ENCODE assay signal across 2 cellular contexts in the genomic region with DNA sequence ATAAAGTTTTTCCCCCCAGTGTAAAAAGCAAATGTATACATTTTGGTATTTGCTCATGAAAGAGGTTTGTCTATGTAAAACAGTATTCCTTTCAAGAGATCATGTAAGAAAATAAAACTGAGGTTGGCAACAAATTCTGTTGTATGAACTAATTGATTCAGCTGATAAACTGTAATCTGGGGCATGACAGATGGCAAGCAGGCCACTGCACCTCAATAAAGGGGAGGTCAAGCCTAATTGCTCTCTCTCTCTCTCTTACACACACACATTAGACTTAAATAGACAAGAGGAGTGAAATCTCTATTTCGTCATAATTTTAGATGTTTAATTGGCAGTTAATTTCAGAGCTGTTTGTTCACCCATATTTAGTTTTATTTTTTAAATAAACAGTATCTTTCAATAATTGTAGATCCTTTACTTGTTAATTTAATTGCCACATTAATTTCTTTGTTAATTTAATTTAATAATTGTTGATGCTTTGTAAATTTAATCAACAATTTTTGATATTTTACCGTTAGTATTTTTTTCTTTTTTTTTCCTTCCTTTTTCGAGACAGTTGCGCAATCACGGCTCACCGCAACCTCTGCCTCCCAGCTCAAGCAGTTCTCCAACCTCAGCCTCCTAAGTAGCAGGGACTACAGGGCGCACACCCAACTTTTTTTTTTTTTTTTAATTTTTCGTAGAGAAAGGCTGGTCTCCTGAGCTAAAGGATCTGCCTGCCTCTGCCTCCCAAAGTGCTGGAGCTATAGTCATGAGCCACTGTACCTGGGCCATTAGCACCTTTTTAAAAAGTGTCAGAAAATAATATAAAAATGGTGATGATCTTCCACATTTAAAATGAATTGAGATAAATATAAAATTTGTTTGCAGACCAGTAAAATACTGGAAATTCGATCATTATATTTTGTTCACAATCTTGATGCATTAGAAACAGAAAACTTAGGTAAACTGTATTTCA.
TF ChIP-seq lines count a peak whose summit lies in the region.

No MANE protein-coding gene starts in this region.

TF ChIP-seq in A549, 52 proteins besides CTCF, POLR2A, EP300 and RAD21 (continued from another document):
- TF ChIP-seq MAX (IDR thresholded peaks at IDR 0.05) = no peak

TF ChIP-seq in K562, 482 proteins besides CTCF, POLR2A, EP300 and RAD21 (continued from another document and continues in another):
- TF ChIP-seq ATF3 (IDR thresholded peaks at IDR 0.05) (peak; percentile 54; the same call in 1 of the 2 replicates), ATF3 (CRISPR knock-in tag; conservative IDR thresholded peaks at IDR 0.05) (no peak), ZNF316 (IDR thresholded peaks at IDR 0.05) (no peak), COPS2 (conservative IDR thresholded peaks at IDR 0.05) (no peak), ZNF778 (CRISPR knock-in tag; IDR thresholded peaks at IDR 0.05) (no peak), CHCHD3 (CRISPR knock-in tag; IDR thresholded peaks at IDR 0.05) (no peak), FOXM1 (IDR thresholded peaks at IDR 0.05; ENCODE audit: low read depth) (no peak), FOXM1 (CRISPR knock-in tag; IDR thresholded peaks at IDR 0.05; ENCODE audit: low read depth) (no peak), DACH1 (IDR thresholded peaks at IDR 0.05; ENCODE audit: partially characterized antibody) (peak; percentile 35), RBM17 (IDR thresholded peaks at IDR 0.05; ENCODE audit: borderline replicate concordance, low read depth, low read length) (no peak), MTA1 (IDR thresholded peaks at IDR 0.05; ENCODE audit: borderline replicate concordance) (no peak), ZNF384 (IDR thresholded peaks at IDR 0.05; ENCODE audit: low read depth, low read length) (0 out of 2 replicates have a peak, but pooled peaks have one; percentile 58), IRF9 (tag; IDR thresholded peaks at IDR 0.05) (peak; percentile 93), CEBPB (tag; IDR thresholded peaks at IDR 0.05) (peak; percentile 98), MLLT1 (IDR thresholded peaks at IDR 0.05) (no peak), ZNF77 (CRISPR knock-in tag; IDR thresholded peaks at IDR 0.05) (no peak), ZNF589 (CRISPR knock-in tag; IDR thresholded peaks at IDR 0.05; ENCODE audit: low read depth) (no peak), PTRF (tag; IDR thresholded peaks at IDR 0.05) (no peak)
- TF ChIP-seq, protein P1, sequence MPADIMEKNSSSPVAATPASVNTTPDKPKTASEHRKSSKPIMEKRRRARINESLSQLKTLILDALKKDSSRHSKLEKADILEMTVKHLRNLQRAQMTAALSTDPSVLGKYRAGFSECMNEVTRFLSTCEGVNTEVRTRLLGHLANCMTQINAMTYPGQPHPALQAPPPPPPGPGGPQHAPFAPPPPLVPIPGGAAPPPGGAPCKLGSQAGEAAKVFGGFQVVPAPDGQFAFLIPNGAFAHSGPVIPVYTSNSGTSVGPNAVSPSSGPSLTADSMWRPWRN (IDR thresholded peaks at IDR 0.05; ENCODE audit: low read depth) = no peak
- TF ChIP-seq, protein P2, sequence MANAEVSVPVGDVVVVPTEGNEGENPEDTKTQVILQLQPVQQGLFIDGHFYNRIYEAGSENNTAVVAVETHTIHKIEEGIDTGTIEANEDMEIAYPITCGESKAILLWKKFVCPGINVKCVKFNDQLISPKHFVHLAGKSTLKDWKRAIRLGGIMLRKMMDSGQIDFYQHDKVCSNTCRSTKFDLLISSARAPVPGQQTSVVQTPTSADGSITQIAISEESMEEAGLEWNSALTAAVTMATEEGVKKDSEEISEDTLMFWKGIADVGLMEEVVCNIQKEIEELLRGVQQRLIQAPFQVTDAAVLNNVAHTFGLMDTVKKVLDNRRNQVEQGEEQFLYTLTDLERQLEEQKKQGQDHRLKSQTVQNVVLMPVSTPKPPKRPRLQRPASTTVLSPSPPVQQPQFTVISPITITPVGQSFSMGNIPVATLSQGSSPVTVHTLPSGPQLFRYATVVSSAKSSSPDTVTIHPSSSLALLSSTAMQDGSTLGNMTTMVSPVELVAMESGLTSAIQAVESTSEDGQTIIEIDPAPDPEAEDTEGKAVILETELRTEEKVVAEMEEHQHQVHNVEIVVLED (CRISPR knock-in tag; IDR thresholded peaks at IDR 0.05) = no peak
- TF ChIP-seq, protein P3, sequence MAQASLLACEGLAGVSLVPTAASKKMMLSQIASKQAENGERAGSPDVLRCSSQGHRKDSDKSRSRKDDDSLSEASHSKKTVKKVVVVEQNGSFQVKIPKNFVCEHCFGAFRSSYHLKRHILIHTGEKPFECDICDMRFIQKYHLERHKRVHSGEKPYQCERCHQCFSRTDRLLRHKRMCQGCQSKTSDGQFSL (CRISPR knock-in tag; IDR thresholded peaks at IDR 0.05) = no peak
- TF ChIP-seq, protein P3 (tag; IDR thresholded peaks at IDR 0.05) = no peak
- TF ChIP-seq, protein P4, sequence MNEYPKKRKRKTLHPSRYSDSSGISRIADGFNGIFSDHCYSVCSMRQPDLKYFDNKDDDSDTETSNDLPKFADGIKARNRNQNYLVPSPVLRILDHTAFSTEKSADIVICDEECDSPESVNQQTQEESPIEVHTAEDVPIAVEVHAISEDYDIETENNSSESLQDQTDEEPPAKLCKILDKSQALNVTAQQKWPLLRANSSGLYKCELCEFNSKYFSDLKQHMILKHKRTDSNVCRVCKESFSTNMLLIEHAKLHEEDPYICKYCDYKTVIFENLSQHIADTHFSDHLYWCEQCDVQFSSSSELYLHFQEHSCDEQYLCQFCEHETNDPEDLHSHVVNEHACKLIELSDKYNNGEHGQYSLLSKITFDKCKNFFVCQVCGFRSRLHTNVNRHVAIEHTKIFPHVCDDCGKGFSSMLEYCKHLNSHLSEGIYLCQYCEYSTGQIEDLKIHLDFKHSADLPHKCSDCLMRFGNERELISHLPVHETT (CRISPR knock-in tag; conservative IDR thresholded peaks at IDR 0.05 in 1 of 2, IDR thresholded peaks at IDR 0.05 in 1 of 2) = no peak
- TF ChIP-seq, protein P5, sequence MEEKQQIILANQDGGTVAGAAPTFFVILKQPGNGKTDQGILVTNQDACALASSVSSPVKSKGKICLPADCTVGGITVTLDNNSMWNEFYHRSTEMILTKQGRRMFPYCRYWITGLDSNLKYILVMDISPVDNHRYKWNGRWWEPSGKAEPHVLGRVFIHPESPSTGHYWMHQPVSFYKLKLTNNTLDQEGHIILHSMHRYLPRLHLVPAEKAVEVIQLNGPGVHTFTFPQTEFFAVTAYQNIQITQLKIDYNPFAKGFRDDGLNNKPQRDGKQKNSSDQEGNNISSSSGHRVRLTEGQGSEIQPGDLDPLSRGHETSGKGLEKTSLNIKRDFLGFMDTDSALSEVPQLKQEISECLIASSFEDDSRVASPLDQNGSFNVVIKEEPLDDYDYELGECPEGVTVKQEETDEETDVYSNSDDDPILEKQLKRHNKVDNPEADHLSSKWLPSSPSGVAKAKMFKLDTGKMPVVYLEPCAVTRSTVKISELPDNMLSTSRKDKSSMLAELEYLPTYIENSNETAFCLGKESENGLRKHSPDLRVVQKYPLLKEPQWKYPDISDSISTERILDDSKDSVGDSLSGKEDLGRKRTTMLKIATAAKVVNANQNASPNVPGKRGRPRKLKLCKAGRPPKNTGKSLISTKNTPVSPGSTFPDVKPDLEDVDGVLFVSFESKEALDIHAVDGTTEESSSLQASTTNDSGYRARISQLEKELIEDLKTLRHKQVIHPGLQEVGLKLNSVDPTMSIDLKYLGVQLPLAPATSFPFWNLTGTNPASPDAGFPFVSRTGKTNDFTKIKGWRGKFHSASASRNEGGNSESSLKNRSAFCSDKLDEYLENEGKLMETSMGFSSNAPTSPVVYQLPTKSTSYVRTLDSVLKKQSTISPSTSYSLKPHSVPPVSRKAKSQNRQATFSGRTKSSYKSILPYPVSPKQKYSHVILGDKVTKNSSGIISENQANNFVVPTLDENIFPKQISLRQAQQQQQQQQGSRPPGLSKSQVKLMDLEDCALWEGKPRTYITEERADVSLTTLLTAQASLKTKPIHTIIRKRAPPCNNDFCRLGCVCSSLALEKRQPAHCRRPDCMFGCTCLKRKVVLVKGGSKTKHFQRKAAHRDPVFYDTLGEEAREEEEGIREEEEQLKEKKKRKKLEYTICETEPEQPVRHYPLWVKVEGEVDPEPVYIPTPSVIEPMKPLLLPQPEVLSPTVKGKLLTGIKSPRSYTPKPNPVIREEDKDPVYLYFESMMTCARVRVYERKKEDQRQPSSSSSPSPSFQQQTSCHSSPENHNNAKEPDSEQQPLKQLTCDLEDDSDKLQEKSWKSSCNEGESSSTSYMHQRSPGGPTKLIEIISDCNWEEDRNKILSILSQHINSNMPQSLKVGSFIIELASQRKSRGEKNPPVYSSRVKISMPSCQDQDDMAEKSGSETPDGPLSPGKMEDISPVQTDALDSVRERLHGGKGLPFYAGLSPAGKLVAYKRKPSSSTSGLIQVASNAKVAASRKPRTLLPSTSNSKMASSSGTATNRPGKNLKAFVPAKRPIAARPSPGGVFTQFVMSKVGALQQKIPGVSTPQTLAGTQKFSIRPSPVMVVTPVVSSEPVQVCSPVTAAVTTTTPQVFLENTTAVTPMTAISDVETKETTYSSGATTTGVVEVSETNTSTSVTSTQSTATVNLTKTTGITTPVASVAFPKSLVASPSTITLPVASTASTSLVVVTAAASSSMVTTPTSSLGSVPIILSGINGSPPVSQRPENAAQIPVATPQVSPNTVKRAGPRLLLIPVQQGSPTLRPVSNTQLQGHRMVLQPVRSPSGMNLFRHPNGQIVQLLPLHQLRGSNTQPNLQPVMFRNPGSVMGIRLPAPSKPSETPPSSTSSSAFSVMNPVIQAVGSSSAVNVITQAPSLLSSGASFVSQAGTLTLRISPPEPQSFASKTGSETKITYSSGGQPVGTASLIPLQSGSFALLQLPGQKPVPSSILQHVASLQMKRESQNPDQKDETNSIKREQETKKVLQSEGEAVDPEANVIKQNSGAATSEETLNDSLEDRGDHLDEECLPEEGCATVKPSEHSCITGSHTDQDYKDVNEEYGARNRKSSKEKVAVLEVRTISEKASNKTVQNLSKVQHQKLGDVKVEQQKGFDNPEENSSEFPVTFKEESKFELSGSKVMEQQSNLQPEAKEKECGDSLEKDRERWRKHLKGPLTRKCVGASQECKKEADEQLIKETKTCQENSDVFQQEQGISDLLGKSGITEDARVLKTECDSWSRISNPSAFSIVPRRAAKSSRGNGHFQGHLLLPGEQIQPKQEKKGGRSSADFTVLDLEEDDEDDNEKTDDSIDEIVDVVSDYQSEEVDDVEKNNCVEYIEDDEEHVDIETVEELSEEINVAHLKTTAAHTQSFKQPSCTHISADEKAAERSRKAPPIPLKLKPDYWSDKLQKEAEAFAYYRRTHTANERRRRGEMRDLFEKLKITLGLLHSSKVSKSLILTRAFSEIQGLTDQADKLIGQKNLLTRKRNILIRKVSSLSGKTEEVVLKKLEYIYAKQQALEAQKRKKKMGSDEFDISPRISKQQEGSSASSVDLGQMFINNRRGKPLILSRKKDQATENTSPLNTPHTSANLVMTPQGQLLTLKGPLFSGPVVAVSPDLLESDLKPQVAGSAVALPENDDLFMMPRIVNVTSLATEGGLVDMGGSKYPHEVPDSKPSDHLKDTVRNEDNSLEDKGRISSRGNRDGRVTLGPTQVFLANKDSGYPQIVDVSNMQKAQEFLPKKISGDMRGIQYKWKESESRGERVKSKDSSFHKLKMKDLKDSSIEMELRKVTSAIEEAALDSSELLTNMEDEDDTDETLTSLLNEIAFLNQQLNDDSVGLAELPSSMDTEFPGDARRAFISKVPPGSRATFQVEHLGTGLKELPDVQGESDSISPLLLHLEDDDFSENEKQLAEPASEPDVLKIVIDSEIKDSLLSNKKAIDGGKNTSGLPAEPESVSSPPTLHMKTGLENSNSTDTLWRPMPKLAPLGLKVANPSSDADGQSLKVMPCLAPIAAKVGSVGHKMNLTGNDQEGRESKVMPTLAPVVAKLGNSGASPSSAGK (IDR thresholded peaks at IDR 0.05) = no peak
- TF ChIP-seq, protein P6, sequence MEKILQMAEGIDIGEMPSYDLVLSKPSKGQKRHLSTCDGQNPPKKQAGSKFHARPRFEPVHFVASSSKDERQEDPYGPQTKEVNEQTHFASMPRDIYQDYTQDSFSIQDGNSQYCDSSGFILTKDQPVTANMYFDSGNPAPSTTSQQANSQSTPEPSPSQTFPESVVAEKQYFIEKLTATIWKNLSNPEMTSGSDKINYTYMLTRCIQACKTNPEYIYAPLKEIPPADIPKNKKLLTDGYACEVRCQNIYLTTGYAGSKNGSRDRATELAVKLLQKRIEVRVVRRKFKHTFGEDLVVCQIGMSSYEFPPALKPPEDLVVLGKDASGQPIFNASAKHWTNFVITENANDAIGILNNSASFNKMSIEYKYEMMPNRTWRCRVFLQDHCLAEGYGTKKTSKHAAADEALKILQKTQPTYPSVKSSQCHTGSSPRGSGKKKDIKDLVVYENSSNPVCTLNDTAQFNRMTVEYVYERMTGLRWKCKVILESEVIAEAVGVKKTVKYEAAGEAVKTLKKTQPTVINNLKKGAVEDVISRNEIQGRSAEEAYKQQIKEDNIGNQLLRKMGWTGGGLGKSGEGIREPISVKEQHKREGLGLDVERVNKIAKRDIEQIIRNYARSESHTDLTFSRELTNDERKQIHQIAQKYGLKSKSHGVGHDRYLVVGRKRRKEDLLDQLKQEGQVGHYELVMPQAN (IDR thresholded peaks at IDR 0.05; ENCODE audit: borderline replicate concordance) = no peak
- TF ChIP-seq, protein P7, sequence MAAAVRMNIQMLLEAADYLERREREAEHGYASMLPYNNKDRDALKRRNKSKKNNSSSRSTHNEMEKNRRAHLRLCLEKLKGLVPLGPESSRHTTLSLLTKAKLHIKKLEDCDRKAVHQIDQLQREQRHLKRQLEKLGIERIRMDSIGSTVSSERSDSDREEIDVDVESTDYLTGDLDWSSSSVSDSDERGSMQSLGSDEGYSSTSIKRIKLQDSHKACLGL (CRISPR knock-in tag; IDR thresholded peaks at IDR 0.05; ENCODE audit: borderline replicate concordance, poor library complexity, severe bottlenecking) = no peak
